Comparison of ENCODE assay signal across 8 cellular contexts in the genomic region with DNA sequence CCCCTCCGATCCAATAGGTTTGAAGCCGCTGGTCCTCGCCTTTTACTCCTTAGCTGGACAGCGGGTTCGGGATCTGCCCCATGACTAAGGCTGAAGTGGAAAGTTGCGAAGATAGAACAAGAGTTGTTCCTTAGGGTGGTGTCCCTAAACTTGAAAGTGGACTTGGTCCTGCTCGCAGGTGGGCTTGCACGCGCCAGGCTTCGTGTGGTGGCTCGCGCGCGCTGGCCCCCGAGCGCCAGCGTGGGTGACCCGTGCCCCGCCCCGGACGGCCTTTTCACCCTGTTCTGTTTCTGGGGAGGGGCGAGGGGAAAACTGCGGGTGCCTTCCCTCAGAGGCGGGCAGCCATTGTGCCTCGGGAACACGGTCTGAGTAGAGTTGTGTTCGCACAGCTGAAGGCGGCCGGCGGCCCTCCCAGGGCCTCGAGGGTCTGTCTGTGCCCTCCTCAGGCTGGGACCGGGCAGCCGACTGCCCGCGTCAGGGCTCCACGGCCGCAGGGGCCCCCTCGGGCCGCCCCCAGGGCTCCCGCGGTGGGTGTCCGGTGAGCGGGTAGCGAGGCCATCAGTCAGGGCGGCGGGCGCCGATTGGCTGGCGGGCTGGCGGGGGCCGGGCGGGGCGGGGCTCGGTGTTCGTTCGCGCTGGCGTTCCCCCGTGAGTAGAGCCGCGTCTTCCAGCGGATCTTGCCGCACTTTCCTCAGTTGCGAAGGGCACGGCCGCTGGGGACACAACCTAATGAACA. TPM values are rescaled to one million over a fixed set of nuclear protein-coding genes. Genes with fewer than 3 reads are reported as not detected.
DNase-seq lines count a peak whose midpoint lies in the region; ATAC-seq and TF ChIP-seq lines count a peak whose summit lies in the region.

No MANE protein-coding gene starts in this region.

- H3K4me2 ChIP-seq in hepatocyte, result peak overlapping the region; percentile 85

- intact Hi-C loops in aorta (cut with DNase I), result loop anchor here (2.0 kb wide), 2 partner anchors 32 kb away; no protein-coding TSS in a partner anchor

- no peaks in the 10 kb centered on the region for H3K9me2 ChIP-seq in hepatocyte (replicated peaks; ENCODE audit: insufficient read depth)

- POLR2A ChIA-PET in HEK293 (lab: Yijun Ruan, JAX), result interaction anchor here (0.7 to 1.1 kb wide), 5 partner anchors 13 to 35 kb away, joined by 3 to 5 read pairs (median 3); no protein-coding TSS in a partner anchor

- WGBS in hepatocyte (ENCODE audit: low lambda C conversion rate, missing lambda C conversion rate), result 6% methylated on average over 37 of the region's 66 CpGs
- 3% methylated on average over 56 to 66 of the region's 66 CpGs for WGBS in aorta, 2 donors

- peaks cover 18% of the 10 kb centered on the region for H3K4me1 ChIP-seq in HEK293 (ENCODE audit: control insufficient read depth, insufficient read depth, low read length)
- peaks cover 61% of the 10 kb centered on the region for H3K4me1 ChIP-seq in hepatocyte (ENCODE audit: insufficient read depth)
- H3K4me1 ChIP-seq in aorta (ENCODE audit: control insufficient read depth in 1 of 2, insufficient read depth in 2 of 2, low read length in 2 of 2), result no peaks in the 10 kb centered on the region

- H3K27ac ChIP-seq in HEK293 (ENCODE audit: extremely low read depth, low read depth, low read length) (peak overlapping the region; percentile 73), hepatocyte (peak overlapping the region; percentile 98), aorta (ENCODE audit: low read depth in 1 of 2, low read length in 2 of 2) (peak overlapping the region; percentile 79 to 84)

- peak overlapping the region; percentile 57 for H2AFZ ChIP-seq in hepatocyte

- TF ChIP-seq POLR2A in NB4 (IDR thresholded peaks at IDR 0.05; ENCODE audit: extremely low read depth, insufficient read length), result peak; percentile 64

- H3K9me3 ChIP-seq in HEK293 (ENCODE audit: control insufficient read depth, insufficient read depth, low read depth, low read length), result no peaks in the 10 kb centered on the region
- H3K9me3 ChIP-seq in hepatocyte (ENCODE audit: low read depth), result no peaks in the 10 kb centered on the region
- H3K9me3 ChIP-seq in aorta (ENCODE audit: control insufficient read depth, low read length), result no peaks in the 10 kb centered on the region

- H4K20me1 ChIP-seq in hepatocyte (ENCODE audit: insufficient read depth, poor library complexity, severe bottlenecking), result peaks cover 4% of the 10 kb centered on the region

- H3K4me3 ChIP-seq in HEK293 (ENCODE audit: low read depth, low read length) (peak overlapping the region; percentile 72), NB4 (ENCODE audit: low read depth, low read length) (peak overlapping the region; percentile 51), astrocyte of the cerebellum (ENCODE audit: low read depth, low read length) (peak overlapping the region; percentile 49), hepatocyte (peak overlapping the region; percentile 55), aorta (ENCODE audit: low read length in 2 of 2) (peak overlapping the region; percentile 35 to 40)

- H3K27me3 ChIP-seq in hepatocyte (no peaks in the 10 kb centered on the region), aorta (ENCODE audit: control insufficient read depth in 1 of 2, insufficient read depth in 2 of 2, low read length in 1 of 2) (no peaks in the 10 kb centered on the region)

- DNase-seq in GM10266 (ENCODE audit: extremely low spot score), result peak; percentile 93
- peak; percentile 93 for DNase-seq in NB4 (ENCODE audit: low read depth)
- DNase-seq in T1000 (lab: John Stamatoyannopoulos, UW), result peak; percentile 73
- DNase-seq in astrocyte of the cerebellum (ENCODE audit: low read depth), result no peak
- DNase-seq in hepatocyte (ENCODE audit: low spot score), result peak; percentile 89
- peak; percentile 89 for DNase-seq in retina
- DNase-seq in aorta, result peak; percentile 94 to 97

- peak; percentile 97 for ATAC-seq in aorta (ENCODE audit: low FRiP score)

- H3K36me3 ChIP-seq in HEK293 (ENCODE audit: control insufficient read depth in 2 of 2, insufficient read depth in 1 of 2, low read length in 2 of 2) (no peaks in the 10 kb centered on the region), hepatocyte (replicated peaks; ENCODE audit: insufficient read depth, low read depth) (no peaks in the 10 kb centered on the region), aorta (ENCODE audit: control insufficient read depth in 1 of 2, insufficient read depth in 2 of 2, low read length in 1 of 2) (no peaks in the 10 kb centered on the region)

- no peak for TF ChIP-seq CTCF in GM10266 (IDR thresholded peaks at IDR 0.05; ENCODE audit: control insufficient read depth, insufficient read depth, low read depth, missing control alignments)
- no peak for TF ChIP-seq CTCF in HEK293 (tag by site-specific recombination; IDR thresholded peaks at IDR 0.05)
- TF ChIP-seq CTCF in NB4 (IDR thresholded peaks at IDR 0.05; ENCODE audit: low read depth, low read length), result no peak
- no peak for TF ChIP-seq CTCF in astrocyte of the cerebellum (IDR thresholded peaks at IDR 0.05; ENCODE audit: low read depth, low read length, missing control alignments)
- TF ChIP-seq CTCF in hepatocyte (IDR thresholded peaks at IDR 0.05; ENCODE audit: poor library complexity), result no peak

- in situ Hi-C loops in astrocyte of the cerebellum (cut with HindIII; ENCODE audit: low sequenced_read_pairs), result no loop called here

- CTCF ChIA-PET in HEK293 (lab: Yijun Ruan, JAX), result interaction anchor here (0.5 kb wide), 1 partner anchor 42 kb away, joined by 3 read pairs; no protein-coding TSS in a partner anchor

- H3K79me2 ChIP-seq in hepatocyte, result peaks cover 91% of the 10 kb centered on the region

TF ChIP-seq in HEK293, 187 proteins besides CTCF, POLR2A, EP300 and RAD21 (continues in another document):
- TF ChIP-seq ZNF132 (tag by site-specific recombination; IDR thresholded peaks at IDR 0.05; ENCODE audit: borderline replicate concordance), result no peak
- TF ChIP-seq ZNF202 (tag by site-specific recombination; IDR thresholded peaks at IDR 0.05; ENCODE audit: borderline replicate concordance), result no peak
- no peak for TF ChIP-seq ZNF596 (tag by site-specific recombination; IDR thresholded peaks at IDR 0.05)
- no peak for TF ChIP-seq ZNF221 (tag by site-specific recombination; IDR thresholded peaks at IDR 0.05; ENCODE audit: borderline replicate concordance)
- TF ChIP-seq ZNF248 (tag by site-specific recombination; IDR thresholded peaks at IDR 0.05), result no peak
- no peak for TF ChIP-seq ZNF37A (tag by site-specific recombination; IDR thresholded peaks at IDR 0.05)
- TF ChIP-seq, protein P1, sequence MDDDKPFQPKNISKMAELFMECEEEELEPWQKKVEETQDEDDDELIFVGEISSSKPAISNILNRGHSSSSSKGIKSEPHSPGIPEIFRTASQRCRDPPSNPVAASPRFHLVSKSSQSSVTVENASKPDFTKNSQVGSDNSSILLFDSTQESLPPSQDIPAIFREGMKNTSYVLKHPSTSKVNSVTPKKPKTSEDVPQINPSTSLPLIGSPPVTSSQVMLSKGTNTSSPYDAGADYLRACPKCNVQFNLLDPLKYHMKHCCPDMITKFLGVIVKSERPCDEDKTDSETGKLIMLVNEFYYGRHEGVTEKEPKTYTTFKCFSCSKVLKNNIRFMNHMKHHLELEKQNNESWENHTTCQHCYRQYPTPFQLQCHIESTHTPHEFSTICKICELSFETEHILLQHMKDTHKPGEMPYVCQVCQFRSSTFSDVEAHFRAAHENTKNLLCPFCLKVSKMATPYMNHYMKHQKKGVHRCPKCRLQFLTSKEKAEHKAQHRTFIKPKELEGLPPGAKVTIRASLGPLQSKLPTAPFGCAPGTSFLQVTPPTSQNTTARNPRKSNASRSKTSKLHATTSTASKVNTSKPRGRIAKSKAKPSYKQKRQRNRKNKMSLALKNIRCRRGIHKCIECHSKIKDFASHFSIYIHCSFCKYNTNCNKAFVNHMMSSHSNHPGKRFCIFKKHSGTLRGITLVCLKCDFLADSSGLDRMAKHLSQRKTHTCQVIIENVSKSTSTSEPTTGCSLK (tag by site-specific recombination; IDR thresholded peaks at IDR 0.05), result no peak
- no peak for TF ChIP-seq ZNF112 (tag by site-specific recombination; IDR thresholded peaks at IDR 0.05)
- no peak for TF ChIP-seq KLF7 (tag by site-specific recombination; IDR thresholded peaks at IDR 0.05; ENCODE audit: borderline replicate concordance)
- TF ChIP-seq ZNF274 (IDR thresholded peaks at IDR 0.05; ENCODE audit: low read length), result no peak
- TF ChIP-seq ZNF274 (tag by site-specific recombination; IDR thresholded peaks at IDR 0.05; ENCODE audit: borderline replicate concordance), result no peak
- no peak for TF ChIP-seq ZNF366 (tag by site-specific recombination; conservative IDR thresholded peaks at IDR 0.05)
- peak; percentile 49 for TF ChIP-seq ZNF660 (tag by site-specific recombination; IDR thresholded peaks at IDR 0.05)
- TF ChIP-seq ZXDB (tag by site-specific recombination; IDR thresholded peaks at IDR 0.05), result peak; percentile 96
- TF ChIP-seq ZNF624 (tag by site-specific recombination; IDR thresholded peaks at IDR 0.05), result no peak
- TF ChIP-seq, protein P2, sequence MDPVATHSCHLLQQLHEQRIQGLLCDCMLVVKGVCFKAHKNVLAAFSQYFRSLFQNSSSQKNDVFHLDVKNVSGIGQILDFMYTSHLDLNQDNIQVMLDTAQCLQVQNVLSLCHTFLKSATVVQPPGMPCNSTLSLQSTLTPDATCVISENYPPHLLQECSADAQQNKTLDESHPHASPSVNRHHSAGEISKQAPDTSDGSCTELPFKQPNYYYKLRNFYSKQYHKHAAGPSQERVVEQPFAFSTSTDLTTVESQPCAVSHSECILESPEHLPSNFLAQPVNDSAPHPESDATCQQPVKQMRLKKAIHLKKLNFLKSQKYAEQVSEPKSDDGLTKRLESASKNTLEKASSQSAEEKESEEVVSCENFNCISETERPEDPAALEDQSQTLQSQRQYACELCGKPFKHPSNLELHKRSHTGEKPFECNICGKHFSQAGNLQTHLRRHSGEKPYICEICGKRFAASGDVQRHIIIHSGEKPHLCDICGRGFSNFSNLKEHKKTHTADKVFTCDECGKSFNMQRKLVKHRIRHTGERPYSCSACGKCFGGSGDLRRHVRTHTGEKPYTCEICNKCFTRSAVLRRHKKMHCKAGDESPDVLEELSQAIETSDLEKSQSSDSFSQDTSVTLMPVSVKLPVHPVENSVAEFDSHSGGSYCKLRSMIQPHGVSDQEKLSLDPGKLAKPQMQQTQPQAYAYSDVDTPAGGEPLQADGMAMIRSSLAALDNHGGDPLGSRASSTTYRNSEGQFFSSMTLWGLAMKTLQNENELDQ (tag by site-specific recombination; IDR thresholded peaks at IDR 0.05; ENCODE audit: low read depth), result no peak
- TF ChIP-seq WT1 (tag by site-specific recombination; IDR thresholded peaks at IDR 0.05), result no peak
- TF ChIP-seq ZNF211 (tag by site-specific recombination; IDR thresholded peaks at IDR 0.05; ENCODE audit: low read depth), result no peak
- TF ChIP-seq ZNF560 (tag by site-specific recombination; IDR thresholded peaks at IDR 0.05; ENCODE audit: borderline replicate concordance), result no peak

RNA-seq across cellular contexts. Expression of a gene that starts 33.0 kb away (rescaled TPM):
- total RNA-seq in hepatocyte (23.6 and 28.7 TPM in 2 replicates), aorta (10 to 100 TPM; 30.7 to 44.7 TPM)
- polyA plus RNA-seq in hepatocyte (15.2 and 19.7 TPM in 2 replicates), aorta (1 to 10 TPM; 3.5 to 4.9 TPM)
